In the genomic region with DNA sequence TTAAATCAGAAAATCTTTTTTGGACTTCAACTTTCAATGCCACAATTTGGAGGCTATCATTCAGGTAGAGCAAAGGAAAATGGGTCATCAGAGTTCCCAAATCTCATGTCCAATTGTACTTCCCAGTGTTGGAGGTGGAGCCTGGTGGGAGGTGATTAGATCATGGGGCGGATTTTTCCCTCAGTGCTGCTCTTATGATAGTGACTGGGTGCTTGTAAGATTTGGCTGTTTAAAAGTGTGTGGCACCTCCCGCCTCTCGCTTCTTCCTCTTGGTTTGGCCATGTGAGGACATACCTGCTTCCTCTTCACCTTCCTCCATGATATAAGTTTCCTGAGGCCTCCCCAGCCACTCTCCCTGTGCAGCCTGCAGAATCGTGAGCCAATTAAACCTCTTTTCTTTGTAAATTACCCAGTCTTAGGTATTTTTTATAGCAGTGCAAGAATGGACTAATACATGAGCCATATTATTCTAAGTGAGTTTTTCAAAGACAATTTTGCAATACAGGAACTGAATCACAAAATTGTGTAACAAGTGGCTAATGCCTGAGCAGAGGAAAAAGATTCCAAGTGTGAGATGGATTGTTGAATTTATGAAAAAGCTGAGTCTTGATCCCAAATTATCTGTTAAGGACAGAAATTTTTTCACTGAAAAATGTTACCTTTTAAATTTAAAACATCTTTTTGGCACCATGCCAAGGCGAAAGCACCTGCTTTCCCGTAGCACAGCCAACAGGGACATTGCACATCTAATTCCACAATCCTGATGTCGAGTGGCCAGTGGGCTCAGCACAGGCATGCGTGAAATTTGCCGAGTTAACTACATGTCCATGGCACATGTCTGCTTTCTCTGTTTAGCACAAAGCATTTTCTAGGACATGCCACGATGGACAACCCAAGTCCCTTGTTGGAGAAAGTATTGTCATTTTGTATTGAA, we compare ENCODE assay signal across 9 cellular contexts.
DNase-seq lines count a peak whose midpoint lies in the region; ATAC-seq and TF ChIP-seq lines count a peak whose summit lies in the region.
"Had no signal": no experiment of that assay in that cellular context is flagged by ENCODE, and none has a peak within 500 bp of the region (broad histone marks: within the 10 kb centered on the region; RNA-seq: fewer than 3 reads in every experiment).

No MANE protein-coding gene starts in this region.

- H3K4me1 Mint-ChIP-seq in activated CD8-positive, alpha-beta T cell treated with anti-CD3 and anti-CD28 coated beads for 36 hours (ENCODE audit: low read depth) = no peaks in the 10 kb centered on the region
- H3K4me1 Mint-ChIP-seq in stimulated activated naive CD8-positive, alpha-beta T cell treated with anti-CD3 and anti-CD28 coated beads, Interleukin-15, amount 100 ng/mL, for 72 hours = peaks cover 2% of the 10 kb centered on the region

- peak; percentile 86 for ATAC-seq in gastroesophageal sphincter
- no peak for ATAC-seq in activated CD8-positive, alpha-beta T cell treated with anti-CD3 and anti-CD28 coated beads for 36 hours
- no peak for ATAC-seq in stimulated activated naive CD8-positive, alpha-beta T cell treated with anti-CD3 and anti-CD28 coated beads, Interleukin-15, amount 100 ng/mL, for 72 hours
- ATAC-seq: activated T-cell treated with anti-CD3 and anti-CD28 coated beads, Interleukin-2, amount 50 U/mL, for 72 hours had no signal

- H3K27me3 ChIP-seq in gastroesophageal sphincter (no peaks in the 10 kb centered on the region), stomach (no peaks in the 10 kb centered on the region), ovary (no peaks in the 10 kb centered on the region)

- POLR2A ChIA-PET in activated CD8-positive, alpha-beta T cell treated with anti-CD3 and anti-CD28 coated beads for 36 hours (lab: Charles Lee) = no interaction called here

- TF ChIP-seq CTCF in gastroesophageal sphincter (IDR thresholded peaks at IDR 0.05) (no peak), stomach (IDR thresholded peaks at IDR 0.05) (no peak), ovary (IDR thresholded peaks at IDR 0.05) (no peak)
- TF ChIP-seq CTCF in activated CD8-positive, alpha-beta T cell treated with anti-CD3 and anti-CD28 coated beads for 36 hours (IDR thresholded peaks at IDR 0.05) = no peak

- peak; percentile 86 for DNase-seq in HS-5 (ENCODE audit: low read depth)
- peak; percentile 59 for DNase-seq in SKM-1 treated with dmso at 0.1 percent for 144 hours (lab: John Stamatoyannopoulos, UW; ENCODE audit: unreplicated experiment)
- DNase-seq in stomach = no peak
- no peak for DNase-seq in ovary
- DNase-seq in effector CD4-positive, alpha-beta T cell = no peak
- no peak for DNase-seq in activated CD8-positive, alpha-beta T cell treated with anti-CD3 and anti-CD28 coated beads for 36 hours
- DNase-seq in stimulated activated naive CD8-positive, alpha-beta T cell treated with anti-CD3 and anti-CD28 coated beads, Interleukin-15, amount 100 ng/mL, for 72 hours = no peak
- DNase-seq: activated T-cell treated with anti-CD3 and anti-CD28 coated beads, Interleukin-2, amount 50 U/mL, for 72 hours had no signal

- no peak overlapping the region for H3K4me3 Mint-ChIP-seq in activated CD8-positive, alpha-beta T cell treated with anti-CD3 and anti-CD28 coated beads for 36 hours
- H3K4me3 Mint-ChIP-seq in stimulated activated naive CD8-positive, alpha-beta T cell treated with anti-CD3 and anti-CD28 coated beads, Interleukin-15, amount 100 ng/mL, for 72 hours = no peak overlapping the region
- H3K4me3 Mint-ChIP-seq: activated T-cell treated with anti-CD3 and anti-CD28 coated beads, Interleukin-2, amount 50 U/mL, for 72 hours had no signal

- intact Hi-C loops in stomach (cut with DNase I; ENCODE audit: low total_unique reads) (no loop called here), ovary (cut with DNase I) (loop anchor here in 1 of 4 donors (10.0 kb wide), 1 partner anchor 62 kb away; no protein-coding TSS in a partner anchor)
- intact Hi-C loops in activated CD8-positive, alpha-beta T cell treated with anti-CD3 and anti-CD28 coated beads for 36 hours (cut with micrococcal nuclease) = no loop called here

- no peaks in the 10 kb centered on the region for H3K36me3 Mint-ChIP-seq in activated CD8-positive, alpha-beta T cell treated with anti-CD3 and anti-CD28 coated beads for 36 hours (ENCODE audit: low read depth)

- peak overlapping the region in 3 of 4 donors; percentile 42 to 62 (median 46) for H3K27ac ChIP-seq in gastroesophageal sphincter
- H3K27ac ChIP-seq in stomach = peak overlapping the region in 4 of 5 donors; percentile 36 to 49 (median 44)
- H3K27ac ChIP-seq in ovary = no peak overlapping the region

- H3K4me1 ChIP-seq in gastroesophageal sphincter (peaks cover 3 to 30% (median 10%) of the 10 kb centered on the region in 3 donors), stomach (peaks cover 0 to 13% (median 5%) of the 10 kb centered on the region in 4 donors), ovary (ENCODE audit: insufficient read depth) (peaks cover 10% of the 10 kb centered on the region)

- no peaks in the 10 kb centered on the region for H3K27me3 Mint-ChIP-seq in activated CD8-positive, alpha-beta T cell treated with anti-CD3 and anti-CD28 coated beads for 36 hours
- peaks cover under 1% of the 10 kb centered on the region for H3K27me3 Mint-ChIP-seq in stimulated activated naive CD8-positive, alpha-beta T cell treated with anti-CD3 and anti-CD28 coated beads, Interleukin-15, amount 100 ng/mL, for 72 hours

- TF ChIP-seq POLR2A in gastroesophageal sphincter (IDR thresholded peaks at IDR 0.05) = no peak
- no peak for TF ChIP-seq POLR2A in stomach (IDR thresholded peaks at IDR 0.05)
- no peak for TF ChIP-seq POLR2A in ovary (IDR thresholded peaks at IDR 0.05)

- H3K36me3 ChIP-seq in gastroesophageal sphincter (no peaks in the 10 kb centered on the region), stomach (no peaks in the 10 kb centered on the region), ovary (no peaks in the 10 kb centered on the region)

- WGBS in gastroesophageal sphincter (ENCODE audit: low coverage in 1 of 2), 2 donors = 74 to 85% methylated on average over 8 to 10 of the region's 10 CpGs
- 82 to 87% (median 85%) methylated on average over 10 of the region's 10 CpGs for WGBS in stomach, 5 donors
- 85 to 89% (median 87%) methylated on average over 10 of the region's 10 CpGs for WGBS in ovary, 3 donors

- H3K9me3 ChIP-seq in gastroesophageal sphincter = no peaks in the 10 kb centered on the region
- no peaks in the 10 kb centered on the region for H3K9me3 ChIP-seq in stomach
- no peaks in the 10 kb centered on the region for H3K9me3 ChIP-seq in ovary

- CTCF ChIA-PET in activated CD8-positive, alpha-beta T cell treated with anti-CD3 and anti-CD28 coated beads for 36 hours (lab: Charles Lee) = no interaction called here

- no peak overlapping the region for H3K27ac Mint-ChIP-seq in activated CD8-positive, alpha-beta T cell treated with anti-CD3 and anti-CD28 coated beads for 36 hours
- H3K27ac Mint-ChIP-seq in stimulated activated naive CD8-positive, alpha-beta T cell treated with anti-CD3 and anti-CD28 coated beads, Interleukin-15, amount 100 ng/mL, for 72 hours = no peak overlapping the region
- H3K27ac Mint-ChIP-seq: activated T-cell treated with anti-CD3 and anti-CD28 coated beads, Interleukin-2, amount 50 U/mL, for 72 hours had no signal

- H3K4me3 ChIP-seq in gastroesophageal sphincter (no peak overlapping the region), stomach (no peak overlapping the region), ovary (no peak overlapping the region)

- TF ChIP-seq EP300 in gastroesophageal sphincter (IDR thresholded peaks at IDR 0.05) = no peak
- TF ChIP-seq EP300 in stomach (IDR thresholded peaks at IDR 0.05) = no peak
- no peak for TF ChIP-seq EP300 in ovary (IDR thresholded peaks at IDR 0.05)

- H3K9me3 Mint-ChIP-seq in activated CD8-positive, alpha-beta T cell treated with anti-CD3 and anti-CD28 coated beads for 36 hours = no peaks in the 10 kb centered on the region
- H3K9me3 Mint-ChIP-seq in stimulated activated naive CD8-positive, alpha-beta T cell treated with anti-CD3 and anti-CD28 coated beads, Interleukin-15, amount 100 ng/mL, for 72 hours = no peaks in the 10 kb centered on the region
- H3K9me3 Mint-ChIP-seq: activated T-cell treated with anti-CD3 and anti-CD28 coated beads, Interleukin-2, amount 50 U/mL, for 72 hours had no signal

Comparison
In these comparisons a context has a peak if more than half of its experiments do, and no peak if none do; other contexts are left out.
1. DNase-seq: peak in HS-5 (single experiment) and SKM-1 treated with dmso at 0.1 percent for 144 hours (single experiment); none in stomach (single experiment), ovary (0 of 5), effector CD4-positive, alpha-beta T cell (single experiment), activated CD8-positive, alpha-beta T cell treated with anti-CD3 and anti-CD28 coated beads for 36 hours (single experiment) and stimulated activated naive CD8-positive, alpha-beta T cell treated with anti-CD3 and anti-CD28 coated beads, Interleukin-15, amount 100 ng/mL, for 72 hours (0 of 2).
2. H3K27ac ChIP-seq: peak in gastroesophageal sphincter (3 of 4) and stomach (4 of 5); none in ovary (0 of 2).